ENCODE assay signal across 8 cellular contexts in the genomic region with DNA sequence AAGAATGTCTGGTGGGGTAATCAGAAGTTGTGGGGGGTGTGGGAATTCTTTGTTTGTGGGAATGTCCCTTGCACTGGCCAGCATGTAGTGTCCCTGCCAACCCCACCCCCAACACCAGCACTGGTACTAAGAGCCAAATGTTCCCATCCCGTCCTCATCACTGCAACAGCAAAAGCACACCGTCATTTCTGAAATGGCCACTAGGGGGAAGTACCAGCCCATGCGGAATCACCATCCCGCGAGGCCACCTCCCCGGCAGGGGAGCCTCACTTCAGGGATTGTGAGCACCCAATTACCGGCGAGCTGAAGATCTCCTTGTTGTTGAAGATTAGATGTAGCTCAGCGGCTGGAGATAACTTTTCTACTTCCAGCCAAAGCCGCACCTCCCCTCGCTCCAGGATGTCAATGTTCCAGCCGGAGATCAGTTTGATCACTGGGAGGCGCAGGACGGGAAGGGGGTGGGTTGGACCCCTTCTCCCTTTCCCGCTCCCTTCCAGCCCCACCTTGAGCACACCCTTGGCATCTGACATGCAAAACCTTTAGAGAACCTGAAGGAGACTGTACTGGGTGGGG. TPM values are rescaled to one million over a fixed set of nuclear protein-coding genes. Genes with fewer than 3 reads are reported as not detected.
DNase-seq lines count a peak whose midpoint lies in the region; ATAC-seq, FAIRE-seq and TF ChIP-seq lines count a peak whose summit lies in the region.

No MANE protein-coding gene starts in this region.

- H3K9me3 ChIP-seq in Loucy (ENCODE audit: insufficient read depth, low read depth, low read length): no peaks in the 10 kb centered on the region
- H3K9me3 ChIP-seq in suprapubic skin: no peaks in the 10 kb centered on the region

- H3K27me3 ChIP-seq in Loucy (ENCODE audit: insufficient read depth, low read length, poor library complexity, severe bottlenecking) (no peaks in the 10 kb centered on the region), suprapubic skin (no peaks in the 10 kb centered on the region)

- CTCF ChIA-PET in RWPE1 (lab: Yijun Ruan, JAX): interaction anchor here (0.6 to 2.5 kb wide), 14 partner anchors 9 to 756 kb away, joined by 3 to 13 read pairs (median 4); partner anchors contain the start of genes HMGCL, IFNLR1 and MYOM3

- POLR2A ChIA-PET in RWPE1 (lab: Yijun Ruan, JAX; ENCODE audit: low non-redundant PET): no interaction called here

- no peak for TF ChIP-seq EP300 in suprapubic skin (IDR thresholded peaks at IDR 0.05)

- ATAC-seq in GM18511 (IDR thresholded peaks at IDR 0.05; ENCODE audit: unreplicated experiment): no peak

- DNase-seq in Daoy (ENCODE audit: low read depth) (peak; percentile 81), RWPE1 (ENCODE audit: low spot score) (peak; percentile 91), frontal cortex (ENCODE audit: low spot score in 2 of 2) (peak; percentile 57 to 80), occipital lobe (lab: John Stamatoyannopoulos, UW) (peak; percentile 21), suprapubic skin (ENCODE audit: low spot score in 2 of 2) (peak; percentile 85 to 90)
- peak; percentile 34 to 56 for DNase-seq in activated T-helper 1 cell treated with anti-CD3 and anti-CD28 coated beads, Interleukin-2, amount 50 U/mL, for 16 hours (ENCODE audit: low read depth in 1 of 2, low spot score in 1 of 2)

- no peak for FAIRE-seq in frontal cortex (lab: Jason Lieb, UNC)

- H3K36me3 ChIP-seq in Loucy (ENCODE audit: insufficient read depth, low read length): no peaks in the 10 kb centered on the region
- H3K36me3 ChIP-seq in suprapubic skin: no peaks in the 10 kb centered on the region

- no peak overlapping the region for H3K9ac ChIP-seq in Loucy (ENCODE audit: low read depth, low read length, poor library complexity, severe bottlenecking)

- no peak for TF ChIP-seq POLR2A in suprapubic skin (IDR thresholded peaks at IDR 0.05)

- H3K79me2 ChIP-seq in Loucy (ENCODE audit: insufficient read depth, low read length): no peaks in the 10 kb centered on the region

- 17% methylated on average over 15 of the region's 15 CpGs for WGBS in suprapubic skin

- H4K20me1 ChIP-seq in Loucy (ENCODE audit: insufficient read depth, low read length, poor library complexity, severe bottlenecking): no peaks in the 10 kb centered on the region

- peak overlapping the region; percentile 89 for H2AFZ ChIP-seq in Loucy (ENCODE audit: low read length)

- H3K4me3 ChIP-seq in Loucy (ENCODE audit: low read length, poor library complexity, severe bottlenecking): no peak overlapping the region
- no peak overlapping the region for H3K4me3 ChIP-seq in suprapubic skin

- no peaks in the 10 kb centered on the region for H3F3A ChIP-seq in Loucy (ENCODE audit: low read depth)

- TF ChIP-seq CTCF in Loucy (conservative IDR thresholded peaks at IDR 0.05; ENCODE audit: low read length) (peak; percentile 91), RWPE1 (conservative IDR thresholded peaks at IDR 0.05; ENCODE audit: low read depth) (peak; percentile 93), suprapubic skin (IDR thresholded peaks at IDR 0.05) (peak; percentile 84 to 95)

- H3K27ac ChIP-seq in RWPE1: peak overlapping the region; percentile 7; the same call in 1 of the 2 replicates
- no peak overlapping the region for H3K27ac ChIP-seq in suprapubic skin

- H3K9me2 ChIP-seq in Loucy (replicated peaks; ENCODE audit: low read depth, low read length): no peaks in the 10 kb centered on the region

- H3K4me1 ChIP-seq in Loucy (ENCODE audit: insufficient read depth, low read length, poor library complexity, severe bottlenecking) (no peaks in the 10 kb centered on the region), suprapubic skin (peaks cover 8% of the 10 kb centered on the region)

- peak overlapping the region; percentile 42 for H3K4me2 ChIP-seq in Loucy (ENCODE audit: low read depth, low read length, poor library complexity, severe bottlenecking)

RNA-seq across cellular contexts. Expression of gene MYOM3, which starts 41.0 kb away (rescaled TPM):
- total RNA-seq in Daoy (2014; rRNA removed; shearing (Covaris generic)): 0.39 and 1.1 TPM in 2 replicates
- total RNA-seq in frontal cortex: not detected
- total RNA-seq in occipital lobe: under 0.01 TPM
- 1 to 10 TPM; 1.5 to 2.3 (median 2.1) TPM for total RNA-seq in suprapubic skin

Comparison
In these comparisons a context has a peak if more than half of its experiments do, and no peak if none do; other contexts are left out.
1. DNase-seq: peak in every context shown above with its lines; median percentile 91 in RWPE1; 88 in suprapubic skin; 81 in Daoy; 68 in frontal cortex; 45 in activated T-helper 1 cell treated with anti-CD3 and anti-CD28 coated beads, Interleukin-2, amount 50 U/mL, for 16 hours; 21 in occipital lobe.